22 cellular contexts compared by ENCODE assay signal in genomic region chr20:50254466-50255079, GRCh38.
DNase-seq lines count a peak whose midpoint lies in the region; ATAC-seq, FAIRE-seq and TF ChIP-seq lines count a peak whose summit lies in the region.
"Had no signal": no experiment of that assay in that cellular context is flagged by ENCODE, and none has a peak within 500 bp of the region (broad histone marks: within the 10 kb centered on the region; RNA-seq: fewer than 3 reads in every experiment).

No MANE protein-coding gene starts in this region.

- TF ChIP-seq CTCF in A549 (IDR thresholded peaks at IDR 0.05) (no peak), HFFc6 (IDR thresholded peaks at IDR 0.05) (no peak), WTC11 (IDR thresholded peaks at IDR 0.05) (no peak), endodermal cell (conservative IDR thresholded peaks at IDR 0.05) (peak; percentile 26), SK-N-SH (IDR thresholded peaks at IDR 0.05) (no peak), MM.1S (IDR thresholded peaks at IDR 0.05; ENCODE audit: low read length) (no peak)

- no peak for TF ChIP-seq POLR2A in A549 (IDR thresholded peaks at IDR 0.05; ENCODE audit: low read length)

- H4K20me1 ChIP-seq in SK-N-SH (ENCODE audit: insufficient read depth) (no peaks in the 10 kb centered on the region), MM.1S (ENCODE audit: insufficient read depth, low read length) (no peaks in the 10 kb centered on the region)

- H3F3A ChIP-seq in SK-N-SH (replicated peaks; ENCODE audit: insufficient read depth) (peaks cover 6% of the 10 kb centered on the region), MM.1S (ENCODE audit: insufficient read depth, low read length) (no peaks in the 10 kb centered on the region)

- peaks cover 17% of the 10 kb centered on the region for H3K4me1 ChIP-seq in A549
- no peaks in the 10 kb centered on the region for H3K4me1 ChIP-seq in endodermal cell (ENCODE audit: control insufficient read depth, insufficient read depth, low read length)
- peaks cover 0 to 5% of the 10 kb centered on the region in 2 experiments; a peak in 1 of 4 replicates for H3K4me1 ChIP-seq in SK-N-SH (ENCODE audit: control insufficient read depth in 1 of 2, insufficient read depth in 2 of 2, low read depth in 1 of 2, low read length in 1 of 2)
- H3K4me1 ChIP-seq in MM.1S (ENCODE audit: low read length), result no peaks in the 10 kb centered on the region
- H3K4me1 ChIP-seq: HAP-1 had no signal

- no peak overlapping the region for H3K4me3 ChIP-seq in A549
- no peak overlapping the region for H3K4me3 ChIP-seq in endodermal cell (ENCODE audit: low read length)
- H3K4me3 ChIP-seq in SK-N-SH (ENCODE audit: low read depth in 2 of 2, low read length in 1 of 2), result no peak overlapping the region
- H3K4me3 ChIP-seq in MM.1S (ENCODE audit: low read length), result no peak overlapping the region
- H3K4me3 ChIP-seq: HAP-1 had no signal

- H3K4me3 Mint-ChIP-seq in HFFc6 (no peak overlapping the region), WTC11 (no peak overlapping the region), endodermal cell (no peak overlapping the region)
- H3K4me3 Mint-ChIP-seq: CD4-positive, CD25-positive, alpha-beta regulatory T cell; CD8-positive, alpha-beta T cell had no signal

- H3K36me3 Mint-ChIP-seq in HFFc6 (ENCODE audit: low read depth) (no peaks in the 10 kb centered on the region), WTC11 (no peaks in the 10 kb centered on the region), endodermal cell (ENCODE audit: low read depth) (no peaks in the 10 kb centered on the region)
- H3K36me3 Mint-ChIP-seq: CD4-positive, CD25-positive, alpha-beta regulatory T cell; CD8-positive, alpha-beta T cell had no signal

- H3K27me3 Mint-ChIP-seq in HFFc6 (ENCODE audit: insufficient read depth) (no peaks in the 10 kb centered on the region; the same call in 1 of the 2 replicates), WTC11 (ENCODE audit: low read depth) (no peaks in the 10 kb centered on the region), endodermal cell (ENCODE audit: insufficient read depth) (no peaks in the 10 kb centered on the region)

- DNase-seq in A549 (ENCODE audit: low read depth in 1 of 2, low spot score in 1 of 2) (no peak), HFFc6 (no peak), WTC11 (ENCODE audit: low spot score) (no peak), endodermal cell (no peak), C1 segment of cervical spinal cord (lab: John Stamatoyannopoulos, UW) (no peak), D341Med (ENCODE audit: low spot score) (no peak), SK-N-SH (no peak), MM.1S (no peak)
- DNase-seq: 8988T; Caco-2; CD4-positive, CD25-positive, alpha-beta regulatory T cell; CD8-positive, alpha-beta T cell; DMS 273 treated with DMSO at 0.1 percent for 48 hours; DMS79; EL; GDM1; GOT3 had no signal

- no peak overlapping the region for H3K4me2 ChIP-seq in A549
- H3K4me2 ChIP-seq in SK-N-SH, result no peak overlapping the region
- no peak overlapping the region for H3K4me2 ChIP-seq in MM.1S (ENCODE audit: low read depth, low read length)

- H3K36me3 ChIP-seq in endodermal cell (ENCODE audit: control insufficient read depth, insufficient read depth, low read length) (no peaks in the 10 kb centered on the region), SK-N-SH (replicated peaks in 1 of 2; ENCODE audit: control insufficient read depth in 1 of 2, insufficient read depth in 2 of 2, low read length in 1 of 2) (no peaks in the 10 kb centered on the region), MM.1S (replicated peaks; ENCODE audit: insufficient read depth, low read length) (no peaks in the 10 kb centered on the region)
- H3K36me3 ChIP-seq: HAP-1 had no signal

- H3K9me3 Mint-ChIP-seq in HFFc6 (no peaks in the 10 kb centered on the region), WTC11 (no peaks in the 10 kb centered on the region), endodermal cell (no peaks in the 10 kb centered on the region)
- H3K9me3 Mint-ChIP-seq: CD8-positive, alpha-beta T cell had no signal

- no peak for TF ChIP-seq RAD21 in A549 (conservative IDR thresholded peaks at IDR 0.05 in 1 of 2, IDR thresholded peaks at IDR 0.05 in 1 of 2)
- no peak for TF ChIP-seq RAD21 in SK-N-SH (IDR thresholded peaks at IDR 0.05; ENCODE audit: low read length)

- CTCF ChIA-PET in A549 (lab: Yijun Ruan, JAX), result interaction anchor here (0.9 to 1.0 kb wide), 2 partner anchors 9 to 11 kb away, joined by 3 read pairs; no protein-coding TSS in a partner anchor
- CTCF ChIA-PET in WTC11 (lab: Charles Lee), result interaction anchor here (0.7 to 0.9 kb wide), 2 partner anchors 9 to 27 kb away, joined by 3 read pairs; no protein-coding TSS in a partner anchor
- CTCF ChIA-PET in SK-N-SH (lab: Yijun Ruan, JAX), result interaction anchor here (1.0 kb wide), 1 partner anchor 9 kb away, joined by 3 read pairs; no protein-coding TSS in a partner anchor

- H3K79me2 ChIP-seq in SK-N-SH (ENCODE audit: insufficient read depth) (no peaks in the 10 kb centered on the region), MM.1S (ENCODE audit: low read length) (no peaks in the 10 kb centered on the region)

- POLR2A ChIA-PET in A549 (lab: Yijun Ruan, JAX), result no interaction called here
- POLR2A ChIA-PET in WTC11 (lab: Charles Lee), result no interaction called here
- POLR2A ChIA-PET in SK-N-SH (lab: Yijun Ruan, JAX), result no interaction called here

- H3K9ac ChIP-seq in endodermal cell (ENCODE audit: extremely low read depth, low read length, poor library complexity, severe bottlenecking) (no peak overlapping the region), SK-N-SH (no peak overlapping the region), MM.1S (ENCODE audit: low read length) (no peak overlapping the region)

- TF ChIP-seq EP300 in A549 (IDR thresholded peaks at IDR 0.05) (no peak), SK-N-SH (IDR thresholded peaks at IDR 0.05; ENCODE audit: borderline replicate concordance in 1 of 2, low read depth in 1 of 2, low read length in 1 of 2) (no peak)

- H3K27me3 ChIP-seq in endodermal cell (ENCODE audit: control insufficient read depth, insufficient read depth, low read length, poor library complexity, severe bottlenecking), result no peaks in the 10 kb centered on the region
- H3K27me3 ChIP-seq in SK-N-SH (ENCODE audit: insufficient read depth), result no peaks in the 10 kb centered on the region
- H3K27me3 ChIP-seq in MM.1S (replicated peaks; ENCODE audit: insufficient read depth, low read length), result peaks cover 23% of the 10 kb centered on the region

- H3K27ac Mint-ChIP-seq in HFFc6 (peak overlapping the region; percentile 3; the same call in 1 of the 2 replicates), WTC11 (no peak overlapping the region; the same call in 1 of the 2 replicates), endodermal cell (no peak overlapping the region)
- H3K27ac Mint-ChIP-seq: CD4-positive, CD25-positive, alpha-beta regulatory T cell; CD8-positive, alpha-beta T cell had no signal

- ATAC-seq in A549 (no peak), WTC11 (no peak)
- ATAC-seq: CD8-positive, alpha-beta T cell had no signal

- no peak for FAIRE-seq in A549 (lab: Jason Lieb, UNC)
- FAIRE-seq: D721Med, GM12891, H54 had no signal

- WGBS in A549 (ENCODE audit: missing lambda C conversion rate), result 75% methylated on average over 11 of the region's 11 CpGs
- WGBS in endodermal cell (ENCODE audit: insufficient coverage in 1 of 2, insufficient read length in 1 of 2), 2 experiments, result 93 to 94% methylated on average over 9 to 11 of the region's 11 CpGs
- WGBS in SK-N-SH (ENCODE audit: low lambda C conversion rate), result 79% methylated on average over 11 of the region's 11 CpGs

- H3K4me1 Mint-ChIP-seq in HFFc6 (ENCODE audit: low read depth) (peaks cover 47% of the 10 kb centered on the region), WTC11 (peaks cover 12% of the 10 kb centered on the region), endodermal cell (peaks cover 6% of the 10 kb centered on the region)
- H3K4me1 Mint-ChIP-seq: CD4-positive, CD25-positive, alpha-beta regulatory T cell had no signal

- H3K27ac ChIP-seq in A549, result peak overlapping the region in 1 of 2 experiments; percentile 39; a peak in 1 of 6 replicates
- no peak overlapping the region for H3K27ac ChIP-seq in endodermal cell (ENCODE audit: low read depth, low read length)
- H3K27ac ChIP-seq in SK-N-SH (ENCODE audit: low read depth in 2 of 2, low read length in 1 of 2), result no peak overlapping the region
- H3K27ac ChIP-seq in MM.1S (ENCODE audit: low read length), result no peak overlapping the region
- H3K27ac ChIP-seq: C4-2B had no signal

- H2AFZ ChIP-seq in SK-N-SH (ENCODE audit: low read depth) (no peak overlapping the region), MM.1S (ENCODE audit: low read length) (no peak overlapping the region)

- no peaks in the 10 kb centered on the region for H3K9me3 ChIP-seq in A549
- no peaks in the 10 kb centered on the region for H3K9me3 ChIP-seq in endodermal cell (ENCODE audit: control insufficient read depth, low read length)
- H3K9me3 ChIP-seq in SK-N-SH, result no peaks in the 10 kb centered on the region
- no peaks in the 10 kb centered on the region for H3K9me3 ChIP-seq in MM.1S (replicated peaks; ENCODE audit: insufficient read depth, low read length)
- H3K9me3 ChIP-seq: Caco-2, HAP-1 had no signal

- H3K9me2 ChIP-seq in SK-N-SH (no peaks in the 10 kb centered on the region), MM.1S (replicated peaks; ENCODE audit: insufficient read depth, low read length) (no peaks in the 10 kb centered on the region)

TF ChIP-seq in A549, 52 proteins besides CTCF, POLR2A, EP300 and RAD21 (continues in another document):
- peak; percentile 73 for TF ChIP-seq MAFK (IDR thresholded peaks at IDR 0.05; ENCODE audit: partially characterized antibody)
- no peak for TF ChIP-seq MYC (IDR thresholded peaks at IDR 0.05; ENCODE audit: borderline replicate concordance, low read length)

Comparison
In these comparisons a context has a peak if more than half of its experiments do, and no peak if none do; other contexts are left out.
1. Of the 8 proteins assayed by ChIP-seq in both WTC11 and A549: peak only in WTC11: none; only in A549: USF2; in both: none; in neither: 7.